1 cellular context compared by ENCODE assay signal in the genomic region with DNA sequence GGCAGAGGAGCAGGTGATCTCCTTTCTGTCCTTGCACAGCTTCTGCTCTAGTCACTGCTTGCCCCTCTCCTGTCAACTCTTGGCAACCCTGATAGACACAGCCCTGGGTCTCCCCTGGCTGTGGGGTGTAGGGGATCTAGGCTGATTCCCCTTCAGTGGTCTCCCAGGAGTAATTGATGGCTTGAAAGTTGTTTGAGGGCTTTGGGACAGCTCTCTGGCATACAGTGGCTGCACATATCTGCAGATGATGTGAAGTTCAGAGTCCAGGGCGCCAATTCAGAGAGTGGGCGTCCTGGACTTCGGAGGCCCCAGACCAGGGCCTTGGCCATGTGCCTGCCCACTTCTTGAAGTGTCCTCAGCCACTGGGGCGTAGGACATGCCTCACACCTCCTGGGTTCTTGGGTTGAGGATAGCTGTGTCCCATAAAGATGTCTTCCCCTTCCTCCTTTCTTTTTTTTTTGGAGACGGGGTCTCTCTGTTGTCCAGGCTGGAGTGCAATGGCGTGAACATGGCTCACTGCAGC.
TF ChIP-seq lines count a peak whose summit lies in the region.

No MANE protein-coding gene starts in this region.

TF ChIP-seq in WTC11, 78 proteins besides CTCF, POLR2A, EP300 and RAD21:
- TF ChIP-seq ZNF138 (CRISPR knock-in tag; conservative IDR thresholded peaks at IDR 0.05) (no peak), GABPB1 (CRISPR knock-in tag; IDR thresholded peaks at IDR 0.05) (no peak), TP53 (CRISPR knock-in tag; IDR thresholded peaks at IDR 0.05) (no peak), MYBL2 (CRISPR knock-in tag; IDR thresholded peaks at IDR 0.05) (no peak), NR1H2 (CRISPR knock-in tag; IDR thresholded peaks at IDR 0.05) (no peak), ZNF219 (CRISPR knock-in tag; IDR thresholded peaks at IDR 0.05; ENCODE audit: borderline replicate concordance) (no peak), ZNF263 (CRISPR knock-in tag; IDR thresholded peaks at IDR 0.05; ENCODE audit: low read depth) (no peak), ETV6 (CRISPR knock-in tag; IDR thresholded peaks at IDR 0.05) (no peak), CREM (CRISPR knock-in tag; IDR thresholded peaks at IDR 0.05) (no peak)
- TF ChIP-seq, protein P1, sequence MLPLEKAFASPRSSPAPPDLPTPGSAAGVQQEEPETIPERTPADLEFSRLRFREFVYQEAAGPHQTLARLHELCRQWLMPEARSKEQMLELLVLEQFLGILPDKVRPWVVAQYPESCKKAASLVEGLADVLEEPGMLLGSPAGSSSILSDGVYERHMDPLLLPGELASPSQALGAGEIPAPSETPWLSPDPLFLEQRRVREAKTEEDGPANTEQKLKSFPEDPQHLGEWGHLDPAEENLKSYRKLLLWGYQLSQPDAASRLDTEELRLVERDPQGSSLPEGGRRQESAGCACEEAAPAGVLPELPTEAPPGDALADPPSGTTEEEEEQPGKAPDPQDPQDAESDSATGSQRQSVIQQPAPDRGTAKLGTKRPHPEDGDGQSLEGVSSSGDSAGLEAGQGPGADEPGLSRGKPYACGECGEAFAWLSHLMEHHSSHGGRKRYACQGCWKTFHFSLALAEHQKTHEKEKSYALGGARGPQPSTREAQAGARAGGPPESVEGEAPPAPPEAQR (CRISPR knock-in tag; IDR thresholded peaks at IDR 0.05) = no peak
- TF ChIP-seq, protein P2, sequence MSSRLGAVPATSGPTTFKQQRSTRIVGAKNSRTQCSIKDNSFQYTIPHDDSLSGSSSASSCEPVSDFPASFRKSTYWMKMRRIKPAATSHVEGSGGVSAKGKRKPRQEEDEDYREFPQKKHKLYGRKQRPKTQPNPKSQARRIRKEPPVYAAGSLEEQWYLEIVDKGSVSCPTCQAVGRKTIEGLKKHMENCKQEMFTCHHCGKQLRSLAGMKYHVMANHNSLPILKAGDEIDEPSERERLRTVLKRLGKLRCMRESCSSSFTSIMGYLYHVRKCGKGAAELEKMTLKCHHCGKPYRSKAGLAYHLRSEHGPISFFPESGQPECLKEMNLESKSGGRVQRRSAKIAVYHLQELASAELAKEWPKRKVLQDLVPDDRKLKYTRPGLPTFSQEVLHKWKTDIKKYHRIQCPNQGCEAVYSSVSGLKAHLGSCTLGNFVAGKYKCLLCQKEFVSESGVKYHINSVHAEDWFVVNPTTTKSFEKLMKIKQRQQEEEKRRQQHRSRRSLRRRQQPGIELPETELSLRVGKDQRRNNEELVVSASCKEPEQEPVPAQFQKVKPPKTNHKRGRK (CRISPR knock-in tag; IDR thresholded peaks at IDR 0.05; ENCODE audit: borderline replicate concordance) = no peak
- TF ChIP-seq, protein P3, sequence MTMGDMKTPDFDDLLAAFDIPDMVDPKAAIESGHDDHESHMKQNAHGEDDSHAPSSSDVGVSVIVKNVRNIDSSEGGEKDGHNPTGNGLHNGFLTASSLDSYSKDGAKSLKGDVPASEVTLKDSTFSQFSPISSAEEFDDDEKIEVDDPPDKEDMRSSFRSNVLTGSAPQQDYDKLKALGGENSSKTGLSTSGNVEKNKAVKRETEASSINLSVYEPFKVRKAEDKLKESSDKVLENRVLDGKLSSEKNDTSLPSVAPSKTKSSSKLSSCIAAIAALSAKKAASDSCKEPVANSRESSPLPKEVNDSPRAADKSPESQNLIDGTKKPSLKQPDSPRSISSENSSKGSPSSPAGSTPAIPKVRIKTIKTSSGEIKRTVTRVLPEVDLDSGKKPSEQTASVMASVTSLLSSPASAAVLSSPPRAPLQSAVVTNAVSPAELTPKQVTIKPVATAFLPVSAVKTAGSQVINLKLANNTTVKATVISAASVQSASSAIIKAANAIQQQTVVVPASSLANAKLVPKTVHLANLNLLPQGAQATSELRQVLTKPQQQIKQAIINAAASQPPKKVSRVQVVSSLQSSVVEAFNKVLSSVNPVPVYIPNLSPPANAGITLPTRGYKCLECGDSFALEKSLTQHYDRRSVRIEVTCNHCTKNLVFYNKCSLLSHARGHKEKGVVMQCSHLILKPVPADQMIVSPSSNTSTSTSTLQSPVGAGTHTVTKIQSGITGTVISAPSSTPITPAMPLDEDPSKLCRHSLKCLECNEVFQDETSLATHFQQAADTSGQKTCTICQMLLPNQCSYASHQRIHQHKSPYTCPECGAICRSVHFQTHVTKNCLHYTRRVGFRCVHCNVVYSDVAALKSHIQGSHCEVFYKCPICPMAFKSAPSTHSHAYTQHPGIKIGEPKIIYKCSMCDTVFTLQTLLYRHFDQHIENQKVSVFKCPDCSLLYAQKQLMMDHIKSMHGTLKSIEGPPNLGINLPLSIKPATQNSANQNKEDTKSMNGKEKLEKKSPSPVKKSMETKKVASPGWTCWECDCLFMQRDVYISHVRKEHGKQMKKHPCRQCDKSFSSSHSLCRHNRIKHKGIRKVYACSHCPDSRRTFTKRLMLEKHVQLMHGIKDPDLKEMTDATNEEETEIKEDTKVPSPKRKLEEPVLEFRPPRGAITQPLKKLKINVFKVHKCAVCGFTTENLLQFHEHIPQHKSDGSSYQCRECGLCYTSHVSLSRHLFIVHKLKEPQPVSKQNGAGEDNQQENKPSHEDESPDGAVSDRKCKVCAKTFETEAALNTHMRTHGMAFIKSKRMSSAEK (CRISPR knock-in tag; IDR thresholded peaks at IDR 0.05; ENCODE audit: borderline replicate concordance) = no peak
- TF ChIP-seq, protein P4, sequence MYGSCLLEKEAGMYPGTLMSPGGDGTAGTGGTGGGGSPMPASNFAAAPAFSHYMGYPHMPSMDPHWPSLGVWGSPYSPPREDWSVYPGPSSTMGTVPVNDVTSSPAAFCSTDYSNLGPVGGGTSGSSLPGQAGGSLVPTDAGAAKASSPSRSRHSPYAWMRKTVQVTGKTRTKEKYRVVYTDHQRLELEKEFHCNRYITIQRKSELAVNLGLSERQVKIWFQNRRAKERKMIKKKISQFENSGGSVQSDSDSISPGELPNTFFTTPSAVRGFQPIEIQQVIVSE (CRISPR knock-in tag; IDR thresholded peaks at IDR 0.05; ENCODE audit: borderline replicate concordance) = no peak
- TF ChIP-seq, protein P5, sequence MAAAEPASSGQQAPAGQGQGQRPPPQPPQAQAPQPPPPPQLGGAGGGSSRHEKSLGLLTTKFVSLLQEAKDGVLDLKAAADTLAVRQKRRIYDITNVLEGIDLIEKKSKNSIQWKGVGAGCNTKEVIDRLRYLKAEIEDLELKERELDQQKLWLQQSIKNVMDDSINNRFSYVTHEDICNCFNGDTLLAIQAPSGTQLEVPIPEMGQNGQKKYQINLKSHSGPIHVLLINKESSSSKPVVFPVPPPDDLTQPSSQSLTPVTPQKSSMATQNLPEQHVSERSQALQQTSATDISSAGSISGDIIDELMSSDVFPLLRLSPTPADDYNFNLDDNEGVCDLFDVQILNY (CRISPR knock-in tag; IDR thresholded peaks at IDR 0.05) = no peak
TF ChIP-seq in WTC11: peak in this region for 0.
